ENCODE assay signal across 1 cellular context in the genomic region with DNA sequence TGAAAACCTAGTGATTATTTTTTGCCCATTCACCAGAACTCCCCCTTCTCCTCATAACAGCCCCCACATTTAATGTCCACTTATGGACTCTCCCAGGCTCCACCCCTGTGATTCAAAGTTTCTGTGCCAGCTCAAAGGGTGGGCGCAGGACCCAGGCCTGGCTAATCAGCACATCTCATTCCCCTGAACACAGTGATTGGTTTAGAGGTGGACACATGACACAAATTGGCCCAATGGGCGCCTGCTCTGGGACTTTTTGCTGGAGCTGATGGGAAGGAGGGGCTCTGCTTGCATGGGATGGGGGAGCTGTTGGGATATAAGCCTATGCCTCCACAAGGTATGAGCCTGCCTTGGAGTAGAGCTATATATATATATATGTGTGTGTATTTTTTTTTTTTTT.
TF ChIP-seq lines count a peak whose summit lies in the region.

No MANE protein-coding gene starts in this region.

TF ChIP-seq in SK-N-SH, 30 proteins besides CTCF, POLR2A, EP300 and RAD21 (continued from another document):
- TF ChIP-seq SMC3 (IDR thresholded peaks at IDR 0.05; ENCODE audit: low read depth, low read length) (no peak), RFX5 (IDR thresholded peaks at IDR 0.05; ENCODE audit: low read length) (no peak), NFIC (IDR thresholded peaks at IDR 0.05; ENCODE audit: borderline replicate concordance) (no peak), RXRA (IDR thresholded peaks at IDR 0.05; ENCODE audit: borderline replicate concordance, low read depth) (no peak)
- TF ChIP-seq, protein P1, sequence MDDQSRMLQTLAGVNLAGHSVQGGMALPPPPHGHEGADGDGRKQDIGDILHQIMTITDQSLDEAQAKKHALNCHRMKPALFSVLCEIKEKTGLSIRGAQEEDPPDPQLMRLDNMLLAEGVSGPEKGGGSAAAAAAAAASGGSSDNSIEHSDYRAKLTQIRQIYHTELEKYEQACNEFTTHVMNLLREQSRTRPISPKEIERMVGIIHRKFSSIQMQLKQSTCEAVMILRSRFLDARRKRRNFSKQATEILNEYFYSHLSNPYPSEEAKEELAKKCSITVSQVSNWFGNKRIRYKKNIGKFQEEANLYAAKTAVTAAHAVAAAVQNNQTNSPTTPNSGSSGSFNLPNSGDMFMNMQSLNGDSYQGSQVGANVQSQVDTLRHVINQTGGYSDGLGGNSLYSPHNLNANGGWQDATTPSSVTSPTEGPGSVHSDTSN (IDR thresholded peaks at IDR 0.05): no peak
